Comparison of ENCODE assay signal across 12 cellular contexts in genomic region chr13:111066544-111066943, GRCh38. TPM values are rescaled to one million over a fixed set of nuclear protein-coding genes. Genes with fewer than 3 reads are reported as not detected.
DNase-seq lines count a peak whose midpoint lies in the region; ATAC-seq and TF ChIP-seq lines count a peak whose summit lies in the region.
"Had no signal": no experiment of that assay in that cellular context is flagged by ENCODE, and none has a peak within 500 bp of the region (broad histone marks: within the 10 kb centered on the region; RNA-seq: fewer than 3 reads in every experiment).

No MANE protein-coding gene starts in this region.

- H3K36me3 ChIP-seq in uterus, result no peaks in the 10 kb centered on the region
- H3K36me3 ChIP-seq in HAP-1 (replicated peaks), result no peaks in the 10 kb centered on the region
- H3K36me3 ChIP-seq: MG63, upper lobe of left lung had no signal

- no peaks in the 10 kb centered on the region for H3K4me1 ChIP-seq in uterus
- H3K4me1 ChIP-seq in HAP-1, result no peaks in the 10 kb centered on the region

- CTCF ChIA-PET in activated B cell treated with CpG ODN at 0.5 μM for 24 hours (lab: Charles Lee), result interaction anchor here (0.9 to 4.2 kb wide), 7 partner anchors 9 to 159 kb away, joined by 3 to 112 read pairs (median 8); no protein-coding TSS in a partner anchor

- POLR2A ChIA-PET in activated B cell treated with CpG ODN at 0.5 μM for 24 hours (lab: Charles Lee), result interaction anchor here (0.6 to 2.0 kb wide), 3 partner anchors 152 to 595 kb away, joined by 3 to 12 read pairs (median 12); partner anchors contain the start of gene ANKRD10

- peak overlapping the region; percentile 67 for H3K4me3 Mint-ChIP-seq in activated B cell treated with CpG ODN at 0.5 μM for 24 hours

- no peak for TF ChIP-seq POLR2A in uterus (IDR thresholded peaks at IDR 0.05)

- peak; percentile 41 for DNase-seq in GM13976 (ENCODE audit: low spot score)
- no peak for DNase-seq in activated B cell treated with CpG ODN at 0.5 μM for 24 hours
- DNase-seq in left cardiac atrium, result no peak
- DNase-seq in omental fat pad (ENCODE audit: low spot score), result no peak
- no peak for DNase-seq in NCI-H1417 treated with DMSO at 0.1 percent for 48 hours (lab: John Stamatoyannopoulos, UW)
- DNase-seq in uterus, result no peak
- no peak for DNase-seq in HAP-1 (ENCODE audit: low spot score in 2 of 2)
- DNase-seq in NCI-H446 treated with DMSO at 0.1 percent for 48 hours (lab: John Stamatoyannopoulos, UW), result no peak
- DNase-seq: MG63; midbrain; stimulated activated CD4-positive, alpha-beta T cell treated with anti-CD3 and anti-CD28 coated beads, Interleukin-1b, Interleukin-23, amount 100 ng/mL, for 48 hours had no signal

- no peak for TF ChIP-seq CTCF in GM13976 (IDR thresholded peaks at IDR 0.05; ENCODE audit: borderline replicate concordance, control extremely low read depth, extremely low read depth, insufficient read depth, missing control alignments)
- no peak for TF ChIP-seq CTCF in activated B cell treated with CpG ODN at 0.5 μM for 24 hours (IDR thresholded peaks at IDR 0.05)
- TF ChIP-seq CTCF in omental fat pad (IDR thresholded peaks at IDR 0.05), result no peak
- no peak for TF ChIP-seq CTCF in uterus (IDR thresholded peaks at IDR 0.05)

- no peak overlapping the region for H3K27ac ChIP-seq in uterus

- in situ Hi-C loops in GM13976 (cut with MboI; ENCODE audit: low sequenced_read_pairs, unreplicated experiment), result no loop called here
- in situ Hi-C loops in HAP-1 (cut with MboI; ENCODE audit: low sequenced_read_pairs), result no loop called here

- H3K4me1 Mint-ChIP-seq in activated B cell treated with CpG ODN at 0.5 μM for 24 hours, result peaks cover 10% of the 10 kb centered on the region

- H3K36me3 Mint-ChIP-seq in activated B cell treated with CpG ODN at 0.5 μM for 24 hours (ENCODE audit: low read depth), result peaks cover 2% of the 10 kb centered on the region

- intact Hi-C loops in activated B cell treated with CpG ODN at 0.5 μM for 24 hours (cut with micrococcal nuclease) (loop anchor here (5.0 kb wide), 1 partner anchor 1541 kb away; no protein-coding TSS in a partner anchor), left cardiac atrium (cut with DNase I) (loop anchor here in 1 of 2 donors (10.0 kb wide), 1 partner anchor 398 kb away; no protein-coding TSS in a partner anchor), uterus (cut with DNase I; ENCODE audit: low total_unique reads) (loop anchor here (10.0 kb wide), 1 partner anchor 158 kb away; no protein-coding TSS in a partner anchor)

- no peak overlapping the region for H3K27ac Mint-ChIP-seq in activated B cell treated with CpG ODN at 0.5 μM for 24 hours

- no peak overlapping the region for H3K4me3 ChIP-seq in uterus
- H3K4me3 ChIP-seq in HAP-1, result no peak overlapping the region

- H3K9me3 ChIP-seq in uterus (no peaks in the 10 kb centered on the region), HAP-1 (no peaks in the 10 kb centered on the region)
- H3K9me3 ChIP-seq: MG63 had no signal

- H3K9me3 Mint-ChIP-seq in activated B cell treated with CpG ODN at 0.5 μM for 24 hours, result peaks cover 9% of the 10 kb centered on the region

- peaks cover 33% of the 10 kb centered on the region for H3K27me3 Mint-ChIP-seq in activated B cell treated with CpG ODN at 0.5 μM for 24 hours

- H3K27me3 ChIP-seq in uterus, result no peaks in the 10 kb centered on the region
- no peaks in the 10 kb centered on the region for H3K27me3 ChIP-seq in HAP-1 (ENCODE audit: low read depth)
- H3K27me3 ChIP-seq: MG63, upper lobe of left lung had no signal

- ATAC-seq in activated B cell treated with CpG ODN at 0.5 μM for 24 hours (ENCODE audit: low read depth) (no peak), left cardiac atrium (peak; percentile 25 to 61), omental fat pad (ENCODE audit: low FRiP score) (peak; percentile 15)

RNA-seq across cellular contexts. Expression of gene ARHGEF7, which starts 48.6 kb away (rescaled TPM):
- total RNA-seq in activated B cell treated with CpG ODN at 0.5 μM for 24 hours (79.8 and 95.7 TPM in 2 replicates), left cardiac atrium (10 to 100 TPM; 34.8 to 45.5 TPM), omental fat pad (100 to 1,000 TPM in 2 of 4 donors, 10 to 100 TPM in 2; 69.9 to 163 (median 102) TPM), uterus (100 to 1,000 TPM in 3 of 4 donors, 10 to 100 TPM in 1; 42.6 to 152 (median 127) TPM)
